ENCODE assay signal across 8 cellular contexts in genomic region chr15:92906563-92907081, GRCh38. TPM values are rescaled to one million over a fixed set of nuclear protein-coding genes. Genes with fewer than 3 reads are reported as not detected.
DNase-seq lines count a peak whose midpoint lies in the region; ATAC-seq and TF ChIP-seq lines count a peak whose summit lies in the region.

No MANE protein-coding gene starts in this region.

- peak overlapping the region; percentile 97 for H3K4me3 Mint-ChIP-seq in activated CD4-positive, alpha-beta memory T cell treated with anti-CD3 and anti-CD28 coated beads for 36 hours

- peaks cover 32% of the 10 kb centered on the region for H3K4me1 ChIP-seq in foreskin keratinocyte

- H3K4me1 Mint-ChIP-seq in activated CD4-positive, alpha-beta memory T cell treated with anti-CD3 and anti-CD28 coated beads for 36 hours (ENCODE audit: low read depth), result peaks cover 70% of the 10 kb centered on the region

- peak overlapping the region; percentile 96 for H3K27ac ChIP-seq in foreskin keratinocyte

- H3K27me3 Mint-ChIP-seq in activated CD4-positive, alpha-beta memory T cell treated with anti-CD3 and anti-CD28 coated beads for 36 hours, result peaks cover 3% of the 10 kb centered on the region

- intact Hi-C loops in activated CD4-positive, alpha-beta memory T cell treated with anti-CD3 and anti-CD28 coated beads for 36 hours (cut with micrococcal nuclease), result loop anchor here (1.0 kb wide), 2 partner anchors 8 to 75 kb away; no protein-coding TSS in a partner anchor
- intact Hi-C loops in posterior vena cava (cut with DNase I), result loop anchor here in 1 of 2 donors (1.0 kb wide), 1 partner anchor 9 kb away; no protein-coding TSS in a partner anchor

- no peak for TF ChIP-seq CTCF in foreskin keratinocyte (conservative IDR thresholded peaks at IDR 0.05)

- no peaks in the 10 kb centered on the region for H3K27me3 ChIP-seq in foreskin keratinocyte

- ATAC-seq in HG03378 (IDR thresholded peaks at IDR 0.05; ENCODE audit: unreplicated experiment) (peak; percentile 49), foreskin keratinocyte (peak; percentile 71), HG03135 (IDR thresholded peaks at IDR 0.05; ENCODE audit: unreplicated experiment) (no peak)

- CTCF ChIA-PET in activated CD4-positive, alpha-beta memory T cell treated with anti-CD3 and anti-CD28 coated beads for 36 hours (lab: Charles Lee), result interaction anchor here (1.2 to 5.5 kb wide), 8 partner anchors 10 to 112 kb away, joined by 4 to 51 read pairs (median 12); no protein-coding TSS in a partner anchor

- POLR2A ChIA-PET in activated CD4-positive, alpha-beta memory T cell treated with anti-CD3 and anti-CD28 coated beads for 36 hours (lab: Charles Lee), result interaction anchor here (0.8 to 11.6 kb wide), 9 partner anchors 9 to 98 kb away, joined by 3 to 733 read pairs (median 13); no protein-coding TSS in a partner anchor

- H3K27ac Mint-ChIP-seq in activated CD4-positive, alpha-beta memory T cell treated with anti-CD3 and anti-CD28 coated beads for 36 hours, result peak overlapping the region; percentile 100

- peak; percentile 34 to 49 for DNase-seq in stimulated activated CD4-positive, alpha-beta T cell treated with anti-CD3 and anti-CD28 coated beads, Interleukin-15, amount 100 ng/mL, for 48 hours (ENCODE audit: low read depth in 2 of 2)
- no peak for DNase-seq in stimulated activated CD4-positive, alpha-beta T cell treated with anti-CD3 and anti-CD28 coated beads, Interleukin-12 subunit alpha, Interleukin-12 subunit beta, amount 100 ng/mL, for 4 hours
- peak; percentile 76 for DNase-seq in activated CD4-positive, alpha-beta memory T cell treated with anti-CD3 and anti-CD28 coated beads for 36 hours
- DNase-seq in foreskin keratinocyte (peak; percentile 91 to 95), posterior vena cava (ENCODE audit: low spot score) (no peak)
- DNase-seq in stimulated activated CD4-positive, alpha-beta T cell treated with anti-CD3 and anti-CD28 coated beads, Interleukin-4, amount 100 ng/mL, for 24 hours, result peak; percentile 70

- no peaks in the 10 kb centered on the region for H3K9me3 Mint-ChIP-seq in activated CD4-positive, alpha-beta memory T cell treated with anti-CD3 and anti-CD28 coated beads for 36 hours

- peaks cover 68% of the 10 kb centered on the region for H3K36me3 Mint-ChIP-seq in activated CD4-positive, alpha-beta memory T cell treated with anti-CD3 and anti-CD28 coated beads for 36 hours

RNA-seq across cellular contexts. Expression of gene CHD2, which starts 6.5 kb away (rescaled TPM):
- 100 to 1,000 TPM; 113 to 121 TPM for total RNA-seq in activated CD4-positive, alpha-beta memory T cell treated with anti-CD3 and anti-CD28 coated beads for 36 hours
- total RNA-seq in foreskin keratinocyte (43.6 and 57.5 TPM in 2 replicates), posterior vena cava (100 to 1,000 TPM in 1 of 2 donors, 10 to 100 TPM in 1; 94.5 to 104 TPM)
- polyA plus RNA-seq in foreskin keratinocyte, result 12.9 and 13.7 TPM in 2 replicates

Comparison
In these comparisons a context has a peak if more than half of its experiments do, and no peak if none do; other contexts are left out.
1. DNase-seq: peak in stimulated activated CD4-positive, alpha-beta T cell treated with anti-CD3 and anti-CD28 coated beads, Interleukin-15, amount 100 ng/mL, for 48 hours (2 of 2), activated CD4-positive, alpha-beta memory T cell treated with anti-CD3 and anti-CD28 coated beads for 36 hours (single experiment), foreskin keratinocyte (2 of 2) and stimulated activated CD4-positive, alpha-beta T cell treated with anti-CD3 and anti-CD28 coated beads, Interleukin-4, amount 100 ng/mL, for 24 hours (single experiment); none in stimulated activated CD4-positive, alpha-beta T cell treated with anti-CD3 and anti-CD28 coated beads, Interleukin-12 subunit alpha, Interleukin-12 subunit beta, amount 100 ng/mL, for 4 hours (single experiment) and posterior vena cava (single experiment).